ENCODE assay signal across 31 cellular contexts in the genomic region with DNA sequence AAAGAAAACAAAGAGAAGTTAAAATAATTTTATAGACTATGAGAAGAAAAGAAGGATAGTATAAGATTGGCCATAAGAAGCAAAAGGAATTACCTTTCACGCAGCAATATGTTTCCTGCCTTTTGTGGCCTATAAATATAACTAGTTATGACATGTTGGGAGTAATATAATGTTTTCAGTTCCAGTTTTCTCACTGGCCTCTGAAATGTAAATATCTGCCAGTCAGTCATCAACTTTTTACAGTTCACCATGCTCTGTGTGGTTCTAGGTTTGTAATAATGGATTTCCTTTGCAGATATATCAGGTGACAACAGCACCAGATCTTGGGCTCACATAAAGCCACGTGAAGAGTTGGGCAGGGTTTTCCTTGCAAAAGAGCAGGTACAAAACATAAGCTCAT.
"Had no signal": no experiment of that assay in that cellular context is flagged by ENCODE, and none has a peak within 500 bp of the region (broad histone marks: within the 10 kb centered on the region; RNA-seq: fewer than 3 reads in every experiment).

No MANE protein-coding gene starts in this region.

- ATAC-seq: activated T-helper 17 cell treated with anti-CD3 and anti-CD28 coated beads, Interleukin-2, amount 50 U/mL, for 72 hours; left colon; naive thymus-derived CD4-positive, alpha-beta T cell; stimulated activated memory B cell treated with anti-CD40 and anti-IgM and Interleukin-4, amounts not matched to agents 10 μg/mL and 1 μg/mL and 100 μg/mL, for 72 hours; stimulated activated naive CD8-positive, alpha-beta T cell treated with anti-CD3 and anti-CD28 coated beads, Interleukin-15, amount 100 ng/mL, for 72 hours; WTC11 had no signal

- DNase-seq: activated CD4-positive, alpha-beta memory T cell treated with anti-CD3 and anti-CD28 coated beads, Interleukin-2, amount 10 ng/mL, durations not matched to agents 7 days and 5 days; activated CD4-positive, alpha-beta T cell treated with anti-CD3 and anti-CD28 coated beads for 1 hour; activated CD4-positive, alpha-beta T cell treated with anti-CD3 and anti-CD28 coated beads, Interleukin-2, amount 10 ng/mL, durations not matched to agents 7 days and 5 days; activated CD8-positive, alpha-beta memory T cell treated with anti-CD3 and anti-CD28 coated beads, Interleukin-2, amount 50 U/mL, for 48 hours; activated gamma-delta T cell treated with Interleukin-2 at 50 U/mL for 16 hours; activated naive CD4-positive, alpha-beta T cell treated with anti-CD3 and anti-CD28 coated beads, Interleukin-2, amount 50 U/mL, for 16 hours; activated T-cell treated with anti-CD3 and anti-CD28 coated beads, Interleukin-2, amount 50 U/mL, for 24 hours; amniotic stem cell; brain microvascular endothelial cell; central memory CD4-positive, alpha-beta T cell; foreskin fibroblast; head of caudate nucleus; immature natural killer cell; kidney; left colon; midbrain; naive thymus-derived CD4-positive, alpha-beta T cell; pancreas; stimulated activated CD4-positive, alpha-beta T cell treated with anti-CD3 and anti-CD28 coated beads, Interleukin-1b, Interleukin-23, amount 100 ng/mL, for 48 hours; stimulated activated CD4-positive, alpha-beta T cell treated with anti-CD3 and anti-CD28 coated beads, Interleukin-4, amount 100 ng/mL, for 4 hours; stimulated activated CD8-positive, alpha-beta memory T cell treated with anti-CD3 and anti-CD28 coated beads, Interleukin-4, amount 100 ng/mL, for 48 hours; stimulated activated naive CD8-positive, alpha-beta T cell treated with anti-CD3 and anti-CD28 coated beads, Interleukin-15, amount 100 ng/mL, for 72 hours; substantia nigra had no signal

- FAIRE-seq: astrocyte, kidney, pancreas had no signal

- H3K27me3 ChIP-seq: brain microvascular endothelial cell, pancreas, upper lobe of left lung, vagina had no signal

- H3K4me3 ChIP-seq: pancreas, prostate gland, smooth muscle cell, upper lobe of left lung, vagina had no signal

- H3K36me3 ChIP-seq: brain microvascular endothelial cell, pancreas, prostate gland, upper lobe of left lung, vagina had no signal
